In the genomic region with DNA sequence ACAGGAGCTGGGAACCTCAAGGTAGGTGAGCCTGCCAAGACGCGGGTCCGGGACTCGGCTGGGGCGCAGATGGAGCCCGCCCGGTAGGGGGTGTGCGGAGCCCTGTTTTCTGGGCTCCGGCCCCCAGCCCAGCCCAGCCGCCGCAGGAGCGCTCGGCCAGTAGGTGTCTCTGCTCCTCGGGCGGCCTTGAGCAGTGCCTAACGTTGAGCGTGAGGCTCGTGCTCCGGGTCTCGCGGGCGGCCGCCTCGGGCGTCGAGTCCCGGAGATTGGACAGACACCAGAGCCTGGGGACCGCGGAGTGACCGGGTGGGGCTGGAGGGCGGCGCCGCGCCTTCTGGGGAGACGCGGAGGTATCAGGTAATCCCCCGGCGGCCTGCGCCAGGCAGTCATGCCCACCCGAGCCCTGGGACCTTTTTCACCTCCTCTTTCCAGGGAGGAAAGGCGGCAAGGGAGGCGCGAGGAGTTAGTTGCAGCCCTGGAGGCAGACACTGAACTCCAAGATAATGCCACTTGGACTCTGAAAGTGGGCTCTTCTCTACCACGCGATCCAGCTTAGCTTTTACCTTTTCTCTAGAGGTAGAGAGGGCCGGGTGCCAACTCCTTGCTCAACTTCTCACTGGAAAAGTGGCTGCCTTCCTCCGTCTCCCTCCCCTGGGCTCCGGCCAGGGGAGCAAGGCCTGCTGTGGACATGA, we compare ENCODE assay signal across 8 cellular contexts. TPM values are rescaled to one million over a fixed set of nuclear protein-coding genes. Genes with fewer than 3 reads are reported as not detected.
DNase-seq lines count a peak whose midpoint lies in the region; FAIRE-seq and TF ChIP-seq lines count a peak whose summit lies in the region.

No MANE protein-coding gene starts in this region.

- TF ChIP-seq CTCF in fibroblast of the aortic adventitia (IDR thresholded peaks at IDR 0.05; ENCODE audit: insufficient read depth, low read length) = peak; percentile 54
- TF ChIP-seq CTCF in nephron (IDR thresholded peaks at IDR 0.05; ENCODE audit: unreplicated experiment in 3 of 3) = peak; percentile 78 to 84 (median 78)
- peak; percentile 82 for TF ChIP-seq CTCF in type B pancreatic cell (conservative IDR thresholded peaks at IDR 0.05)

- in situ Hi-C loops in HAP-1 (cut with MboI; ENCODE audit: low sequenced_read_pairs) = loop anchor here (10.0 kb wide), 1 partner anchor 302 kb away; no protein-coding TSS in a partner anchor

- no peaks in the 10 kb centered on the region for H3K4me1 ChIP-seq in HAP-1

- no peaks in the 10 kb centered on the region for H3K27me3 ChIP-seq in HAP-1 (ENCODE audit: low read depth)
- no peaks in the 10 kb centered on the region for H3K27me3 ChIP-seq in MG63

- H3K36me3 ChIP-seq in HAP-1 (replicated peaks) = no peaks in the 10 kb centered on the region
- no peaks in the 10 kb centered on the region for H3K36me3 ChIP-seq in MG63

- H3K4me3 Mint-ChIP-seq in nephron (peak overlapping the region in 2 of 3 experiments; percentile 30 to 72), type B pancreatic cell (peak overlapping the region; percentile 42)

- no peak for FAIRE-seq in GM12892 (lab: Jason Lieb, UNC)

- H3K4me1 Mint-ChIP-seq in nephron = no peaks in the 10 kb centered on the region
- no peaks in the 10 kb centered on the region for H3K4me1 Mint-ChIP-seq in type B pancreatic cell (ENCODE audit: unreplicated experiment)

- H3K9me3 Mint-ChIP-seq in nephron (no peaks in the 10 kb centered on the region), type B pancreatic cell (no peaks in the 10 kb centered on the region)

- H3K4me3 ChIP-seq in HAP-1 = no peak overlapping the region
- peak overlapping the region; percentile 20; the same call in 1 of the 2 replicates for H3K4me3 ChIP-seq in MG63
- peak overlapping the region; percentile 33 for H3K4me3 ChIP-seq in fibroblast of the aortic adventitia (ENCODE audit: low read depth, low read length)

- H3K36me3 Mint-ChIP-seq in nephron (ENCODE audit: low read depth) (no peaks in the 10 kb centered on the region), type B pancreatic cell (no peaks in the 10 kb centered on the region)

- no peak for TF ChIP-seq POLR2A in GM12892 (IDR thresholded peaks at IDR 0.05; ENCODE audit: low read depth, low read length)

- peak; percentile 46 for DNase-seq in GM12892 (ENCODE audit: insufficient read length)
- DNase-seq in HAP-1 (ENCODE audit: low spot score in 2 of 2) = peak; percentile 46 to 77
- peak; percentile 65 for DNase-seq in MG63
- peak; percentile 66 for DNase-seq in activated T-cell treated with anti-CD3 and anti-CD28 coated beads for 48 hours (ENCODE audit: low read depth)
- peak; percentile 16 for DNase-seq in fibroblast of the aortic adventitia (ENCODE audit: low read depth)
- peak; percentile 77 for DNase-seq in type B pancreatic cell (ENCODE audit: extremely low spot score, unreplicated experiment)
- no peak for DNase-seq in cerebellum (ENCODE audit: low spot score)

- H3K27me3 Mint-ChIP-seq in nephron (ENCODE audit: low read depth) = peaks cover 30% of the 10 kb centered on the region
- H3K27me3 Mint-ChIP-seq in type B pancreatic cell = peaks cover 49% of the 10 kb centered on the region

- H3K9me3 ChIP-seq in HAP-1 = no peaks in the 10 kb centered on the region
- H3K9me3 ChIP-seq in MG63 = no peaks in the 10 kb centered on the region

- H3K27ac Mint-ChIP-seq in nephron = no peak overlapping the region
- no peak overlapping the region for H3K27ac Mint-ChIP-seq in type B pancreatic cell

RNA-seq across cellular contexts. Expression of a gene that starts 14.5 kb away (rescaled TPM):
- polyA plus RNA-seq in GM12892 (2012; ENCODE audit: missing spikeins) = not detected
- total RNA-seq in MG63 (2014; rRNA removed; shearing (Covaris generic); ENCODE audit: low replicate concordance) = not detected in 2 replicates
- total RNA-seq in fibroblast of the aortic adventitia (ENCODE audit: low replicate concordance) (not detected in 2 replicates), type B pancreatic cell (ENCODE audit: low replicate concordance) (9.8 and 127 TPM in 2 replicates), cerebellum (0.64 TPM)

RNA-seq across cellular contexts. Expression of a gene that starts 36.4 kb away (rescaled TPM):
- polyA plus RNA-seq in GM12892 (2012; ENCODE audit: missing spikeins) = not detected
- total RNA-seq in MG63 (2014; rRNA removed; shearing (Covaris generic); ENCODE audit: low replicate concordance) = not detected in 2 replicates
- total RNA-seq in fibroblast of the aortic adventitia (ENCODE audit: low replicate concordance) (not detected in 2 replicates), type B pancreatic cell (ENCODE audit: low replicate concordance) (13.4 and 41.0 TPM in 2 replicates), cerebellum (0.45 TPM)
